In genomic region chr19:15449620-15450527, GRCh38 we compare ENCODE assay signal across 1 cellular context.
TF ChIP-seq lines count a peak whose summit lies in the region.

WIZ (minus strand) TSS chr19:15449956; CDS start chr19:15448307, 1,649 bp downstream.

TF ChIP-seq in H1, 55 proteins besides CTCF, POLR2A, EP300 and RAD21:
- no peak for TF ChIP-seq CBX8 (IDR thresholded peaks at IDR 0.05; ENCODE audit: borderline replicate concordance, low read depth, low read length)
- TF ChIP-seq TCF12 (IDR thresholded peaks at IDR 0.05; ENCODE audit: low read depth, low read length): no peak
- TF ChIP-seq KDM1A (IDR thresholded peaks at IDR 0.05; ENCODE audit: borderline replicate concordance, low read length): no peak
- TF ChIP-seq EZH2 (IDR thresholded peaks at IDR 0.05; ENCODE audit: low read depth, low read length, severe bottlenecking): no peak
- TF ChIP-seq ATF2 (IDR thresholded peaks at IDR 0.05; ENCODE audit: low read length): no peak
- TF ChIP-seq SIX5 (IDR thresholded peaks at IDR 0.05; ENCODE audit: low read depth, low read length): no peak
- peak; percentile 36 for TF ChIP-seq KDM4A (IDR thresholded peaks at IDR 0.05; ENCODE audit: low read depth, low read length, severe bottlenecking)
- 0 out of 2 replicates have a peak, but pooled peaks have one; percentile 27 for TF ChIP-seq SRF (IDR thresholded peaks at IDR 0.05; ENCODE audit: low read depth, low read length)
- no peak for TF ChIP-seq TAF1 (IDR thresholded peaks at IDR 0.05; ENCODE audit: low read depth, low read length)
- TF ChIP-seq BCL11A (IDR thresholded peaks at IDR 0.05; ENCODE audit: low read depth in 2 of 2, low read length in 2 of 2): no peak
- TF ChIP-seq PHF8 (conservative IDR thresholded peaks at IDR 0.05; ENCODE audit: low read depth, low read length): peak; percentile 48; the same call in 1 of the 2 replicates
- TF ChIP-seq CTBP2 (IDR thresholded peaks at IDR 0.05; ENCODE audit: borderline replicate concordance, insufficient read depth, insufficient read length, low read length): no peak
- no peak for TF ChIP-seq ASH2L (IDR thresholded peaks at IDR 0.05; ENCODE audit: low read length)
- TF ChIP-seq TEAD4 (IDR thresholded peaks at IDR 0.05; ENCODE audit: low read depth, low read length): no peak
- TF ChIP-seq SP1 (IDR thresholded peaks at IDR 0.05; ENCODE audit: low read depth, low read length): no peak
- TF ChIP-seq POU5F1 (IDR thresholded peaks at IDR 0.05; ENCODE audit: low read depth, low read length): no peak
- TF ChIP-seq ZNF274 (IDR thresholded peaks at IDR 0.05; ENCODE audit: borderline replicate concordance, extremely low read depth, low read length): no peak
- no peak for TF ChIP-seq E2F6 (IDR thresholded peaks at IDR 0.05)
- TF ChIP-seq ATF3 (IDR thresholded peaks at IDR 0.05; ENCODE audit: insufficient read depth, low read depth, low read length): no peak
- TF ChIP-seq TAF7 (optimal IDR thresholded peaks at IDR 0.05; ENCODE audit: borderline replicate concordance, low read depth, low read length): no peak
- TF ChIP-seq SP4 (IDR thresholded peaks at IDR 0.05; ENCODE audit: low read length): no peak
- TF ChIP-seq HDAC2 (IDR thresholded peaks at IDR 0.05; ENCODE audit: borderline replicate concordance in 1 of 2, low read depth in 2 of 2, low read length in 2 of 2): no peak
- no peak for TF ChIP-seq CBX5 (IDR thresholded peaks at IDR 0.05; ENCODE audit: low read depth, low read length)
- TF ChIP-seq RBBP5 (IDR thresholded peaks at IDR 0.05; ENCODE audit: borderline replicate concordance, low read depth, low read length): no peak
- TF ChIP-seq YY1 (IDR thresholded peaks at IDR 0.05; ENCODE audit: low read depth, low read length): peak; percentile 93
- TF ChIP-seq USF2 (IDR thresholded peaks at IDR 0.05; ENCODE audit: low read length): no peak
- peak; percentile 90 for TF ChIP-seq CREB1 (IDR thresholded peaks at IDR 0.05)
- TF ChIP-seq NANOG (IDR thresholded peaks at IDR 0.05; ENCODE audit: insufficient read depth, low read depth, low read length, poor library complexity, severe bottlenecking): no peak
- no peak for TF ChIP-seq NRF1 (IDR thresholded peaks at IDR 0.05; ENCODE audit: low read depth, low read length)
- no peak for TF ChIP-seq JUND (IDR thresholded peaks at IDR 0.05; ENCODE audit: low read length)
- peak in 1 of 2 experiments; percentile 60; a peak in 1 of 4 replicates for TF ChIP-seq SIN3A (conservative IDR thresholded peaks at IDR 0.05 in 1 of 2, IDR thresholded peaks at IDR 0.05 in 1 of 2; ENCODE audit: low read depth in 1 of 2, low read length in 2 of 2)
- no peak for TF ChIP-seq RXRA (IDR thresholded peaks at IDR 0.05; ENCODE audit: insufficient read depth, low read depth, low read length)
